31 cellular contexts compared by ENCODE assay signal in the genomic region with DNA sequence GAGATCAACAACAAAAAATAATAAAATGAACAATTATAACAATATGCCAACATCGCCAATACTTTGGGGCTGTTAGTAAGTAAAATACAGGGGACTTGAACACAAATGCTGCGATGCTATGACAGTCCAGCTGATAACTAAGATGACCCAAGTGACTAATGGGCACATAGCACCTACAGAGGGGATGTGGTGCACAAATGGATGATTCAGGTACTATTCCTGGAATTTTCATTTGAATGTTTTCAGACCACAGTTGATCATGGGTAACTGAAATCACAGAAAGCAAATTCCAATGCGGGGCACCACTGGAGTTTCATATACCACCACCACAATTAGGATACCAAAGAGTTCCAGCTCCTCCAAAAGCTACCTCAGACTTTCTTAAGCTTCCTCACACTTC.
A peak's percentile ranks its signal among the peaks of the same experiment; 100 is the strongest.
DNase-seq lines count a peak whose midpoint lies in the region; ATAC-seq and TF ChIP-seq lines count a peak whose summit lies in the region.
"Had no signal": no experiment of that assay in that cellular context is flagged by ENCODE, and none has a peak within 500 bp of the region (broad histone marks: within the 10 kb centered on the region; RNA-seq: fewer than 3 reads in every experiment).

No MANE protein-coding gene starts in this region.

- H3K27me3 Mint-ChIP-seq in activated CD4-positive, alpha-beta T cell treated with anti-CD3 and anti-CD28 coated beads for 36 hours, result no peaks in the 10 kb centered on the region
- H3K27me3 Mint-ChIP-seq in activated CD4-positive, alpha-beta T cell treated with anti-CD3 and anti-CD28 coated beads, Interleukin-2, amount 10 ng/mL, durations not matched to agents 7 days and 5 days, result no peaks in the 10 kb centered on the region

- no peaks in the 10 kb centered on the region for H3K9me3 ChIP-seq in colonic mucosa
- H3K9me3 ChIP-seq: MG63, sigmoid colon, vagina had no signal

- H3K27ac Mint-ChIP-seq in activated CD4-positive, alpha-beta T cell treated with anti-CD3 and anti-CD28 coated beads for 36 hours, result no peak overlapping the region
- no peak overlapping the region for H3K27ac Mint-ChIP-seq in activated CD4-positive, alpha-beta T cell treated with anti-CD3 and anti-CD28 coated beads, Interleukin-2, amount 10 ng/mL, durations not matched to agents 7 days and 5 days
- H3K27ac Mint-ChIP-seq in stimulated activated effector memory CD8-positive, alpha-beta T cell treated with anti-CD3 and anti-CD28 coated beads, Interleukin-12 subunit alpha, Interleukin-12 subunit beta, amount 100 ng/mL, for 72 hours, result no peak overlapping the region
- H3K27ac Mint-ChIP-seq: CD8-positive, alpha-beta T cell; T-helper 2 cell treated with Interferon-gamma antibody and Interleukin-4, amounts not matched to agents 5 μg/mL and 100 μg/mL, for 36 hours had no signal

- H3K4me3 Mint-ChIP-seq in activated CD4-positive, alpha-beta T cell treated with anti-CD3 and anti-CD28 coated beads for 36 hours, result no peak overlapping the region
- H3K4me3 Mint-ChIP-seq in activated CD4-positive, alpha-beta T cell treated with anti-CD3 and anti-CD28 coated beads, Interleukin-2, amount 10 ng/mL, durations not matched to agents 7 days and 5 days, result no peak overlapping the region
- H3K4me3 Mint-ChIP-seq in stimulated activated effector memory CD8-positive, alpha-beta T cell treated with anti-CD3 and anti-CD28 coated beads, Interleukin-12 subunit alpha, Interleukin-12 subunit beta, amount 100 ng/mL, for 72 hours, result no peak overlapping the region
- H3K4me3 Mint-ChIP-seq: CD8-positive, alpha-beta T cell; T-helper 2 cell treated with Interferon-gamma antibody and Interleukin-4, amounts not matched to agents 5 μg/mL and 100 μg/mL, for 36 hours had no signal

- H3K9ac ChIP-seq in colonic mucosa (ENCODE audit: low read depth in 2 of 2, low read length in 2 of 2), result no peak overlapping the region

- H3K27me3 ChIP-seq in foreskin keratinocyte (no peaks in the 10 kb centered on the region), colonic mucosa (no peaks in the 10 kb centered on the region)
- H3K27me3 ChIP-seq: cardiac muscle cell, MG63, sigmoid colon, vagina had no signal

- no peak for DNase-seq in activated CD4-positive, alpha-beta T cell treated with anti-CD3 and anti-CD28 coated beads for 36 hours
- DNase-seq in activated CD4-positive, alpha-beta T cell treated with anti-CD3 and anti-CD28 coated beads, Interleukin-2, amount 10 ng/mL, durations not matched to agents 7 days and 5 days, result no peak
- DNase-seq in RPMI7951 (ENCODE audit: low read depth), result peak; percentile 16
- peak; percentile 34 to 65 for DNase-seq in foreskin keratinocyte
- DNase-seq in stimulated activated effector memory CD8-positive, alpha-beta T cell treated with anti-CD3 and anti-CD28 coated beads, Interleukin-12 subunit alpha, Interleukin-12 subunit beta, amount 100 ng/mL, for 72 hours (ENCODE audit: low spot score in 2 of 2), result no peak
- no peak for DNase-seq in NCI-H748 treated with DMSO at 0.1 percent for 48 hours (lab: John Stamatoyannopoulos, UW)
- no peak for DNase-seq in NCI-H69 (lab: John Stamatoyannopoulos, UW)
- DNase-seq in colonic mucosa, result no peak
- DNase-seq: activated CD4-positive, alpha-beta T cell treated with anti-CD3 and anti-CD28 coated beads, Interleukin-2, amount 50 U/mL, for 1 hour; AML-193; CD8-positive, alpha-beta T cell; effector memory CD4-positive, alpha-beta T cell; foreskin fibroblast; GDM1; mesenchymal stem cell; MG63; NCI-H1105 treated with DMSO at 0.1 percent for 48 hours; NCI-H2029 treated with DMSO at 0.1 percent for 48 hours; NCI-H2227 treated with DMSO at 0.1 percent for 48 hours; RPMI8226; sigmoid colon; stimulated activated naive CD4-positive, alpha-beta T cell; WERI-Rb-1 had no signal

- peak overlapping the region; percentile 37 for H3K27ac ChIP-seq in foreskin keratinocyte
- H3K27ac ChIP-seq in colonic mucosa, result no peak overlapping the region
- H3K27ac ChIP-seq: 22Rv1, cardiac muscle cell, coronary artery, sigmoid colon, vagina, WERI-Rb-1 had no signal

- CTCF ChIA-PET in activated CD4-positive, alpha-beta T cell treated with anti-CD3 and anti-CD28 coated beads for 36 hours (lab: Charles Lee), result interaction anchor here (0.8 kb wide), 1 partner anchor 81 kb away, joined by 4 read pairs; no protein-coding TSS in a partner anchor
- CTCF ChIA-PET in activated CD4-positive, alpha-beta T cell treated with anti-CD3 and anti-CD28 coated beads, Interleukin-2, amount 10 ng/mL, durations not matched to agents 7 days and 5 days (lab: Charles Lee), result no interaction called here

- POLR2A ChIA-PET in activated CD4-positive, alpha-beta T cell treated with anti-CD3 and anti-CD28 coated beads for 36 hours (lab: Charles Lee), result no interaction called here
- POLR2A ChIA-PET in activated CD4-positive, alpha-beta T cell treated with anti-CD3 and anti-CD28 coated beads, Interleukin-2, amount 10 ng/mL, durations not matched to agents 7 days and 5 days (lab: Charles Lee), result no interaction called here

- peak; percentile 36 for ATAC-seq in activated CD4-positive, alpha-beta T cell treated with anti-CD3 and anti-CD28 coated beads for 36 hours
- peak; percentile 62 for ATAC-seq in foreskin keratinocyte
- ATAC-seq in stimulated activated effector memory CD8-positive, alpha-beta T cell treated with anti-CD3 and anti-CD28 coated beads, Interleukin-12 subunit alpha, Interleukin-12 subunit beta, amount 100 ng/mL, for 72 hours, result peak; percentile 65
- ATAC-seq: CD8-positive, alpha-beta T cell; left lobe of liver had no signal

- H3K4me3 ChIP-seq in colonic mucosa, result no peak overlapping the region
- H3K4me3 ChIP-seq: cardiac muscle cell, coronary artery, K562, MG63, sigmoid colon, vagina had no signal

- no peaks in the 10 kb centered on the region for H3K36me3 ChIP-seq in colonic mucosa
- H3K36me3 ChIP-seq: cardiac muscle cell, MG63, sigmoid colon, vagina, WERI-Rb-1 had no signal

- H3K36me3 Mint-ChIP-seq in activated CD4-positive, alpha-beta T cell treated with anti-CD3 and anti-CD28 coated beads for 36 hours (ENCODE audit: low read depth), result peaks cover 7% of the 10 kb centered on the region
- peaks cover 12% of the 10 kb centered on the region for H3K36me3 Mint-ChIP-seq in activated CD4-positive, alpha-beta T cell treated with anti-CD3 and anti-CD28 coated beads, Interleukin-2, amount 10 ng/mL, durations not matched to agents 7 days and 5 days (ENCODE audit: low read depth)
- H3K36me3 Mint-ChIP-seq in stimulated activated effector memory CD8-positive, alpha-beta T cell treated with anti-CD3 and anti-CD28 coated beads, Interleukin-12 subunit alpha, Interleukin-12 subunit beta, amount 100 ng/mL, for 72 hours, result peaks cover 6% of the 10 kb centered on the region

- peaks cover 19% of the 10 kb centered on the region for H3K4me1 ChIP-seq in foreskin keratinocyte
- no peaks in the 10 kb centered on the region for H3K4me1 ChIP-seq in colonic mucosa
- H3K4me1 ChIP-seq: sigmoid colon, vagina had no signal

- TF ChIP-seq CTCF in foreskin keratinocyte (conservative IDR thresholded peaks at IDR 0.05) (no peak), colonic mucosa (IDR thresholded peaks at IDR 0.05) (no peak)

- H3K4me1 Mint-ChIP-seq in activated CD4-positive, alpha-beta T cell treated with anti-CD3 and anti-CD28 coated beads for 36 hours, result peaks cover 9% of the 10 kb centered on the region
- H3K4me1 Mint-ChIP-seq in activated CD4-positive, alpha-beta T cell treated with anti-CD3 and anti-CD28 coated beads, Interleukin-2, amount 10 ng/mL, durations not matched to agents 7 days and 5 days, result peaks cover 3% of the 10 kb centered on the region
- peaks cover 9% of the 10 kb centered on the region for H3K4me1 Mint-ChIP-seq in stimulated activated effector memory CD8-positive, alpha-beta T cell treated with anti-CD3 and anti-CD28 coated beads, Interleukin-12 subunit alpha, Interleukin-12 subunit beta, amount 100 ng/mL, for 72 hours

- H3K9me3 Mint-ChIP-seq in activated CD4-positive, alpha-beta T cell treated with anti-CD3 and anti-CD28 coated beads for 36 hours (ENCODE audit: low read depth), result peaks cover 4% of the 10 kb centered on the region
- peaks cover 12% of the 10 kb centered on the region for H3K9me3 Mint-ChIP-seq in activated CD4-positive, alpha-beta T cell treated with anti-CD3 and anti-CD28 coated beads, Interleukin-2, amount 10 ng/mL, durations not matched to agents 7 days and 5 days
- no peaks in the 10 kb centered on the region for H3K9me3 Mint-ChIP-seq in stimulated activated effector memory CD8-positive, alpha-beta T cell treated with anti-CD3 and anti-CD28 coated beads, Interleukin-12 subunit alpha, Interleukin-12 subunit beta, amount 100 ng/mL, for 72 hours
- H3K9me3 Mint-ChIP-seq: activated naive CD4-positive, alpha-beta T cell treated with anti-CD3 and anti-CD28 coated beads, Interleukin-2, amount 50 U/mL, for 72 hours had no signal

- intact Hi-C loops in activated CD4-positive, alpha-beta T cell treated with anti-CD3 and anti-CD28 coated beads for 36 hours (cut with DNase I, micrococcal nuclease), result no loop called here
- intact Hi-C loops in colonic mucosa (cut with DNase I), result no loop called here

Comparison
In these comparisons a context has a peak if more than half of its experiments do, and no peak if none do; other contexts are left out.
1. DNase-seq: peak in RPMI7951 (single experiment) and foreskin keratinocyte (2 of 2); none in activated CD4-positive, alpha-beta T cell treated with anti-CD3 and anti-CD28 coated beads for 36 hours (single experiment), activated CD4-positive, alpha-beta T cell treated with anti-CD3 and anti-CD28 coated beads, Interleukin-2, amount 10 ng/mL, durations not matched to agents 7 days and 5 days (single experiment), stimulated activated effector memory CD8-positive, alpha-beta T cell treated with anti-CD3 and anti-CD28 coated beads, Interleukin-12 subunit alpha, Interleukin-12 subunit beta, amount 100 ng/mL, for 72 hours (0 of 2), NCI-H748 treated with DMSO at 0.1 percent for 48 hours (single experiment), NCI-H69 (single experiment) and colonic mucosa (single experiment).
2. Peak in every context shown above with its lines, with median percentiles within 50 percentile points of each other: ATAC-seq.